12 cellular contexts compared by ENCODE assay signal in genomic region chr1:31891280-31891679, GRCh38.
DNase-seq lines count a peak whose midpoint lies in the region; ATAC-seq lines count a peak whose summit lies in the region.
"Had no signal": no experiment of that assay in that cellular context is flagged by ENCODE, and none has a peak within 500 bp of the region (broad histone marks: within the 10 kb centered on the region; RNA-seq: fewer than 3 reads in every experiment).

No MANE protein-coding gene starts in this region.

- peak; percentile 47 for DNase-seq in activated CD8-positive, alpha-beta memory T cell treated with anti-CD3 and anti-CD28 coated beads for 24 hours
- DNase-seq in activated CD8-positive, alpha-beta memory T cell treated with anti-CD3 and anti-CD28 coated beads, Interleukin-2, amount 50 U/mL, for 4 hours = no peak
- DNase-seq in activated naive CD4-positive, alpha-beta T cell treated with anti-CD3 and anti-CD28 coated beads, Interleukin-2, amount 50 U/mL, for 16 hours = peak; percentile 13
- peak in 2 of 3 experiments; percentile 20 to 21 for DNase-seq in stimulated activated CD4-positive, alpha-beta T cell treated with anti-CD3 and anti-CD28 coated beads, TNF-alpha, amount 100 ng/mL, for 24 hours (ENCODE audit: low read depth in 3 of 3)
- DNase-seq in AG20443 (ENCODE audit: low spot score) (no peak), NCI-H524 treated with DMSO at 0.1 percent for 48 hours (lab: John Stamatoyannopoulos, UW) (no peak), OCI-M2 (lab: John Stamatoyannopoulos, UW; ENCODE audit: unreplicated experiment) (no peak)
- DNase-seq: activated CD4-positive, CD25-positive, alpha-beta regulatory T cell; DMS79; H9; Karpas-422 had no signal

- peak; percentile 72 for ATAC-seq in HG02870 (IDR thresholded peaks at IDR 0.05; ENCODE audit: unreplicated experiment)

Comparison
In these comparisons a context has a peak if more than half of its experiments do, and no peak if none do; other contexts are left out.
1. DNase-seq: peak in activated CD8-positive, alpha-beta memory T cell treated with anti-CD3 and anti-CD28 coated beads for 24 hours (single experiment), activated naive CD4-positive, alpha-beta T cell treated with anti-CD3 and anti-CD28 coated beads, Interleukin-2, amount 50 U/mL, for 16 hours (single experiment) and stimulated activated CD4-positive, alpha-beta T cell treated with anti-CD3 and anti-CD28 coated beads, TNF-alpha, amount 100 ng/mL, for 24 hours (2 of 3); none in activated CD8-positive, alpha-beta memory T cell treated with anti-CD3 and anti-CD28 coated beads, Interleukin-2, amount 50 U/mL, for 4 hours (single experiment), AG20443 (single experiment), NCI-H524 treated with DMSO at 0.1 percent for 48 hours (single experiment) and OCI-M2 (single experiment).